8 cellular contexts compared by ENCODE assay signal in the genomic region with DNA sequence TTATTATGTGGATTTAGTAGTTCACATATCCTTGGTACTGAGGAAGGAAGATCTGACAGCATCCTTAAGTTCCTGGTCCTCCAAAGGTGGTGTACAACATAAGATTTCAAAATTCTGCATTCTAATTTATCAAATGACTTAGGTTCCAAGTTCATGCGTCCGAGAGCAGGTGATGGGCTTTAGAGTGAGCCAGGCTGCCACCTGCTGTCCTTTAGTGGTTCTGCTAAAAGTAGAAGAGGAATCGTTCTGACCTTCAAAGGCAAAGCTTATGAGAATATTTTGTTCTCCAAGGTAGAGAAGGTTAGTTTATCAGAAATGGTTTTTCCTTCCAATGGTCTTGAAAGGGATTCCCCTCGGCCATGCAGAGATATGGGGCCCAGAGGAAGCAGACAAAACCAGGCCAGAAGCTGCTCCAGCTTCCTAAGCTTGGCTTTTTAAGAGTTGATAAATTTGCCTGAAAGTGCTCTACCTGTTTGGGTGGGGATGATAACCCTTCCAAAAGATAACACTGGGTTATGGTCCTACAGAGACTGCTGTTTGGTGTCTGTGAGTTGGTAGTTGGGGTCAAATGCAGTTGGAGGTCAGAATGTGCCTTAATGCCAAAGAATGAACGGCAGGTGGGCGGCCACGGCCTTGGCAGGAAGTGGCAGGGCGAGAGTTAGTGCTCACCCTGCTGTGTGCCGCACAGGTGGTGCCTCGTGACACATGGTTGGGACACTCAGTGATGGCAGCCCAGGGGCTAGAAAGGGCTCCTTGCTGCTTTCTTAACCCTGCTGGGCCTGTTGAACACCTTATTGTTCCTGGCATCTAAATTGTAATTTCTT. TPM values are rescaled to one million over a fixed set of nuclear protein-coding genes. Genes with fewer than 3 reads are reported as not detected.
DNase-seq lines count a peak whose midpoint lies in the region; ATAC-seq and TF ChIP-seq lines count a peak whose summit lies in the region.

No MANE protein-coding gene starts in this region.

- H3K4me1 Mint-ChIP-seq in nephron: peaks cover 36% of the 10 kb centered on the region

- H3K27ac Mint-ChIP-seq in nephron: peak overlapping the region in 1 of 3 experiments; percentile 7

- H3K27me3 ChIP-seq in HL-60 (ENCODE audit: insufficient read depth, poor library complexity, severe bottlenecking): no peaks in the 10 kb centered on the region
- H3K27me3 ChIP-seq in thyroid gland: no peaks in the 10 kb centered on the region

- no peaks in the 10 kb centered on the region for H3K9me3 ChIP-seq in thyroid gland

- no peaks in the 10 kb centered on the region for H3K36me3 ChIP-seq in thyroid gland

- no peaks in the 10 kb centered on the region for H3K9me3 Mint-ChIP-seq in nephron

- H3K4me3 ChIP-seq in HL-60 (replicated peaks; ENCODE audit: insufficient read depth, low read length) (no peak overlapping the region), thyroid gland (replicated peaks in 1 of 3) (no peak overlapping the region)

- ATAC-seq in esophagus mucosa (peak; percentile 28), GM18868 (IDR thresholded peaks at IDR 0.05; ENCODE audit: unreplicated experiment) (no peak)

- H3K27ac ChIP-seq in C4-2B (no peak overlapping the region), HL-60 (replicated peaks) (no peak overlapping the region), thyroid gland (no peak overlapping the region)

- H3K4me1 ChIP-seq in thyroid gland: peaks cover 7 to 28% of the 10 kb centered on the region in 2 donors

- intact Hi-C loops in thyroid gland (cut with DNase I): loop anchor here (2.0 kb wide), 1 partner anchor 139 kb away; no protein-coding TSS in a partner anchor

- H3K36me3 Mint-ChIP-seq in nephron (ENCODE audit: low read depth): peaks cover 10% of the 10 kb centered on the region

- TF ChIP-seq POLR2A in thyroid gland (IDR thresholded peaks at IDR 0.05): no peak

- peaks cover 4% of the 10 kb centered on the region for H3K27me3 Mint-ChIP-seq in nephron (ENCODE audit: low read depth)

- DNase-seq in HL-60 (ENCODE audit: low read depth in 1 of 2, low spot score in 1 of 2) (peak in 1 of 2 experiments; percentile 76), NOMO-1 treated with dmso at 0.1 percent for 144 hours (lab: John Stamatoyannopoulos, UW; ENCODE audit: unreplicated experiment) (peak; percentile 52), activated T-cell treated with anti-CD3 and anti-CD28 coated beads for 24 hours (ENCODE audit: low read depth) (peak; percentile 49), thyroid gland (peak; percentile 77 to 78)

- no peak overlapping the region for H3K4me3 Mint-ChIP-seq in nephron

- WGBS in thyroid gland, 2 donors: 46 to 55% methylated on average over 10 of the region's 10 CpGs

- peak; percentile 87 for TF ChIP-seq CTCF in C4-2B (conservative IDR thresholded peaks at IDR 0.05)
- peak; percentile 74 for TF ChIP-seq CTCF in HL-60 (IDR thresholded peaks at IDR 0.05; ENCODE audit: insufficient read depth, low read length)
- peak; percentile 80 to 84 (median 83) for TF ChIP-seq CTCF in nephron (IDR thresholded peaks at IDR 0.05; ENCODE audit: unreplicated experiment in 3 of 3)
- TF ChIP-seq CTCF in thyroid gland (IDR thresholded peaks at IDR 0.05): peak in 5 of 6 experiments; percentile 49 to 94 (median 90)

RNA-seq across cellular contexts. Expression of gene LRTM2, which starts 29.0 kb away (rescaled TPM):
- total RNA-seq in esophagus mucosa (not detected), thyroid gland (not detected)
